In genomic region chr18:76336241-76336640, GRCh38 we compare ENCODE assay signal across 17 cellular contexts.
DNase-seq lines count a peak whose midpoint lies in the region.
"Had no signal": no experiment of that assay in that cellular context is flagged by ENCODE, and none has a peak within 500 bp of the region (broad histone marks: within the 10 kb centered on the region; RNA-seq: fewer than 3 reads in every experiment).

No MANE protein-coding gene starts in this region.

- peak; percentile 38 to 70 for DNase-seq in SHP77 (lab: John Stamatoyannopoulos, UW)
- no peak for DNase-seq in SHP77 treated with DMSO at 0.1 percent for 48 hours (lab: John Stamatoyannopoulos, UW)
- peak; percentile 12 to 58 for DNase-seq in NCI-H2081 (lab: John Stamatoyannopoulos, UW)
- peak; percentile 71 for DNase-seq in NCI-H345 (lab: John Stamatoyannopoulos, UW)
- no peak for DNase-seq in GM19238 (ENCODE audit: insufficient read length, low spot score)
- DNase-seq in DMS 273 (lab: John Stamatoyannopoulos, UW; ENCODE audit: unreplicated experiment): no peak
- DNase-seq in D341Med (ENCODE audit: low spot score): no peak
- no peak for DNase-seq in activated naive CD4-positive, alpha-beta T cell (lab: John Stamatoyannopoulos, UW)
- DNase-seq: GOT3, HCEC 1CT, KG1, NCI-H1105, NCI-H187, NCI-H510A treated with DMSO at 0.1 percent for 48 hours, SIG-M5, SK-N-SH, T-helper 2 cell had no signal

Comparison
In these comparisons a context has a peak if more than half of its experiments do, and no peak if none do; other contexts are left out.
1. DNase-seq: peak in SHP77 (2 of 2), NCI-H2081 (2 of 2) and NCI-H345 (single experiment); none in SHP77 treated with DMSO at 0.1 percent for 48 hours (single experiment), GM19238 (single experiment), DMS 273 (single experiment), D341Med (single experiment) and activated naive CD4-positive, alpha-beta T cell (0 of 4).